In the genomic region with DNA sequence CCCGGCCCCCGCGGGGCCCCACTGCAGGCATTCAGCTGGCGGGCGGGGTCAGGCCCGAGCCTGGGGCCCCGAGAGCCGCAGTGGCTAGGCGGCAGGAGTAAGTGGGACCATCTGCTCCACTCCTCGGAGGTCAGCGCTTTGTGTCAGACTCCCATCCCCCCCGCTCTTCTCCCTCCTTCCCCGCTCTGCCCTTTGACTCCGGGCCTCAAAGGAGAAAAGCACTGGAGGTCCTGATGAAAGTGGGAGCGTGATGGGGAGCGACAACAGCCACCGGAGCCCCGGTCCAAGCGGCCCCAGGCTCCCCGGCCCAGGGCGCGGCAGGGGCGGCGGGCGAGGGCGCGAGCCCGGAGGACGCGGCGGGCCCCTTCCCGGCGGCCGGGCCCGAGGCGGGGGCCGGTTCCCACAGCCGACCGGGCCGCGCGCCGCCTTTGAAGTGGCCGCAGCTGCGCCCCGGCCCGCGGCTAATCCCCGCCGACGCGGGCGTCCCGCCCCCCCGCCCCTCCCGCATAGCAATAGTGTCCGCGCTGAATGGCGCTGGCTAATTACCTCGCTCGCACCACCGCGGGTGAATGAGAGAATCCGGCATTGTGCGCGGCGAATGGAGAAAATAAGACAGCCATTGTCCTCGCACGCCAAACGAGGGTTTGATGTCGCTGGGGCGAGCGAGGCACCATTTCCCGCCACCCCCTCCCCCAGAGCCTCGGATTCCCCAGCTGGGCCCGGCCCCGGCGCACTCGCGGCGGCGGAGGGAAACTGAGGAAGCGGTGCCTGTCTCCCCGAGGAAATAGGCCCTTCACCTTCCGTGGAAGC, we compare ENCODE assay signal across 8 cellular contexts. TPM values are rescaled to one million over a fixed set of nuclear protein-coding genes. Genes with fewer than 3 reads are reported as not detected.
DNase-seq lines count a peak whose midpoint lies in the region; ATAC-seq, FAIRE-seq and TF ChIP-seq lines count a peak whose summit lies in the region.

No MANE protein-coding gene starts in this region.

- H3K9ac ChIP-seq in HepG2 (ENCODE audit: insufficient read depth, low read depth, low read length): peak overlapping the region; percentile 67

- TF ChIP-seq CTCF in HepG2 (CRISPR knock-in tag; IDR thresholded peaks at IDR 0.05): no peak
- no peak for TF ChIP-seq CTCF in GM10266 (IDR thresholded peaks at IDR 0.05; ENCODE audit: control insufficient read depth, insufficient read depth, low read depth, missing control alignments)

- POLR2A ChIA-PET in HepG2 (lab: Yijun Ruan, JAX): interaction anchor here (0.7 to 2.4 kb wide), 7 partner anchors 12 to 55 kb away, joined by 3 to 12 read pairs (median 4); a partner anchor contains a TSS

- CTCF ChIA-PET in HepG2 (lab: Yijun Ruan, JAX; ENCODE audit: low intra/inter-chr PET ratio, low total read pairs): no interaction called here

- in situ Hi-C loops in HepG2 (cut with HindIII; ENCODE audit: extremely low pct_ligation_motif_present, low pct_unique_long_range_greater_than_20kb): no loop called here

- intact Hi-C loops in HepG2 (cut with micrococcal nuclease; ENCODE audit: unreplicated experiment): loop anchor here (2.0 kb wide), 1 partner anchor 23 kb away; a partner anchor contains a TSS

- ATAC-seq in HepG2 (peak; percentile 81), HG02642 (IDR thresholded peaks at IDR 0.05; ENCODE audit: poor library complexity, unreplicated experiment) (no peak)

- DNase-seq in NCI-H1417 (lab: John Stamatoyannopoulos, UW) (peak; percentile 8 to 67 (median 61)), NCI-H1417 treated with DMSO at 0.1 percent for 48 hours (lab: John Stamatoyannopoulos, UW) (no peak), cerebellum (ENCODE audit: low spot score) (peak; percentile 61), HepG2 (ENCODE audit: low spot score) (peak; percentile 29), substantia nigra (lab: John Stamatoyannopoulos, UW) (peak in 48 of 49 donors; percentile 24 to 87 (median 65)), GM10266 (ENCODE audit: extremely low spot score) (no peak), NCI-H1436 (lab: John Stamatoyannopoulos, UW) (no peak)

- FAIRE-seq in HepG2 (lab: Jason Lieb, UNC): no peak

- H3K79me2 ChIP-seq in HepG2 (ENCODE audit: insufficient read depth, low read length): peaks cover 40% of the 10 kb centered on the region

- H2AFZ ChIP-seq in HepG2 (ENCODE audit: low read length): no peak overlapping the region

- H3K36me3 ChIP-seq in HepG2 (replicated peaks in 1 of 2; ENCODE audit: control insufficient read depth in 1 of 2, insufficient read depth in 2 of 2, low read length in 2 of 2): peaks cover 0 to 10% of the 10 kb centered on the region in 2 experiments; a peak in 2 of 5 replicates

- TF ChIP-seq EP300 in HepG2 (IDR thresholded peaks at IDR 0.05; ENCODE audit: low read depth in 2 of 2, low read length in 2 of 2): no peak
- no peak for TF ChIP-seq EP300 in HepG2 (CRISPR knock-in tag; IDR thresholded peaks at IDR 0.05; ENCODE audit: borderline replicate concordance)

- H3K27ac ChIP-seq in HepG2 (ENCODE audit: extremely low read length, insufficient read depth, low read length) (peak overlapping the region; percentile 62), substantia nigra (ENCODE audit: low read depth, low read length, poor library complexity, severe bottlenecking) (peak overlapping the region; percentile 86)

- TF ChIP-seq POLR2A in HepG2 (IDR thresholded peaks at IDR 0.05; ENCODE audit: insufficient read depth in 1 of 2, low read depth in 2 of 2, low read length in 2 of 2): no peak

- H4K20me1 ChIP-seq in HepG2 (ENCODE audit: insufficient read depth, low read length): 0 out of 2 replicates have a peak, but pooled peaks cover 5% of the 10 kb centered on the region

- H3K27me3 ChIP-seq in HepG2 (ENCODE audit: control insufficient read depth in 1 of 2, insufficient read depth in 2 of 2, low read length in 2 of 2): no peaks in the 10 kb centered on the region

- peaks cover 21% of the 10 kb centered on the region for H3K4me1 ChIP-seq in HepG2 (ENCODE audit: insufficient read depth, low read length)

- peak overlapping the region; percentile 56 to 75 (median 57) for H3K4me3 ChIP-seq in HepG2 (replicated peaks in 1 of 3; ENCODE audit: insufficient read depth in 1 of 3, low read depth in 2 of 3, low read length in 3 of 3)

- no peak for TF ChIP-seq RAD21 in HepG2 (CRISPR knock-in tag; IDR thresholded peaks at IDR 0.05)

- WGBS in HepG2 (ENCODE audit: low lambda C conversion rate): 0% methylated on average over 9 of the region's 85 CpGs

- peak overlapping the region; percentile 86 for H3K4me2 ChIP-seq in HepG2 (ENCODE audit: low read depth, low read length)

- H3K9me3 ChIP-seq in HepG2 (ENCODE audit: low read length): peaks cover 6% of the 10 kb centered on the region; the same call in 1 of the 2 replicates

- BruUV-seq in HepG2 (replicated peaks; lab: Mats Ljungman, UMichigan): no TSS peak

RNA-seq across cellular contexts. Expression of a gene that starts 22.4 kb away (rescaled TPM):
- total RNA-seq in cerebellum (19.8 TPM), HepG2 (2016; rRNA removed; fragmentation: Illumina TruSeq; extraction: Trizol) (31.2 and 51.8 TPM in 2 replicates)
- 9.5 and 9.8 TPM in 2 replicates for total RNA-seq in HepG2 (2016; cell fraction: cytosol; rRNA removed; fragmentation: Illumina TruSeq; extraction: Trizol; ENCODE audit: low read depth)
- 29.4 and 52.8 TPM in 2 replicates for total RNA-seq in HepG2 (2016; cell fraction: insoluble cytoplasmic fraction; rRNA removed; fragmentation: Illumina TruSeq; extraction: Trizol)
- 40.5 and 40.6 TPM in 2 replicates for total RNA-seq in HepG2 (2016; cell fraction: membrane; rRNA removed; fragmentation: Illumina TruSeq; extraction: Trizol)
- total RNA-seq in HepG2 (2016; cell fraction: nucleus; rRNA removed; fragmentation: Illumina TruSeq; extraction: Trizol): 59.8 and 72.1 TPM in 2 replicates
- 30.1 and 35.7 TPM in 2 replicates for polyA plus RNA-seq in HepG2 (2011; rRNA removed)
- polyA plus RNA-seq in HepG2 (2011; cell fraction: cytosol; rRNA removed): 21.8 and 38.4 TPM in 2 replicates
- 46.7 and 64.4 TPM in 2 replicates for polyA plus RNA-seq in HepG2 (2011; cell fraction: nucleus; rRNA removed)
- 27.1 and 28.5 TPM in 2 replicates for polyA plus RNA-seq in HepG2 (2012)
- polyA plus RNA-seq in HepG2 (2016; cell fraction: cytosol; fragmentation: Illumina TruSeq; extraction: Trizol; ENCODE audit: low read depth): 14.9 and 15.4 TPM in 2 replicates
- 40.4 and 49.0 TPM in 2 replicates for polyA plus RNA-seq in HepG2 (2016; cell fraction: insoluble cytoplasmic fraction; fragmentation: Illumina TruSeq; extraction: Trizol; ENCODE audit: low read depth)
- polyA plus RNA-seq in HepG2 (2016; cell fraction: membrane; fragmentation: Illumina TruSeq; extraction: Trizol; ENCODE audit: low read depth): 39.5 and 45.0 TPM in 2 replicates
- polyA plus RNA-seq in HepG2 (2016; cell fraction: nucleus; fragmentation: Illumina TruSeq; extraction: Trizol; ENCODE audit: insufficient read depth, low read depth): 130 and 131 TPM in 2 replicates
- polyA minus RNA-seq in HepG2 (2011; rRNA and poly(A)+ RNA removed; ENCODE audit: low replicate concordance): 0.07 and 131 TPM in 2 replicates
- polyA minus RNA-seq in HepG2 (2011; cell fraction: cytosol; rRNA and poly(A)+ RNA removed): 57.3 and 61.0 TPM in 2 replicates
- 23.1 and 27.6 TPM in 2 replicates for polyA minus RNA-seq in HepG2 (2011; cell fraction: nucleus; rRNA and poly(A)+ RNA removed)

RNA-seq across cellular contexts. Expression of a gene that starts 50.9 kb away (rescaled TPM):
- total RNA-seq in cerebellum (not detected), HepG2 (2016; rRNA removed; fragmentation: Illumina TruSeq; extraction: Trizol) (417 and 1,646 TPM in 2 replicates)
- total RNA-seq in HepG2 (2016; cell fraction: cytosol; rRNA removed; fragmentation: Illumina TruSeq; extraction: Trizol; ENCODE audit: low read depth): 2,099 and 2,605 TPM in 2 replicates
- 240 and 1,608 TPM in 2 replicates for total RNA-seq in HepG2 (2016; cell fraction: insoluble cytoplasmic fraction; rRNA removed; fragmentation: Illumina TruSeq; extraction: Trizol)
- 403 and 510 TPM in 2 replicates for total RNA-seq in HepG2 (2016; cell fraction: membrane; rRNA removed; fragmentation: Illumina TruSeq; extraction: Trizol)
- total RNA-seq in HepG2 (2016; cell fraction: nucleus; rRNA removed; fragmentation: Illumina TruSeq; extraction: Trizol): 7,864 and 11,549 TPM in 2 replicates
- not detected in 2 replicates for polyA plus RNA-seq in HepG2 (2011; rRNA removed)
- not detected in 2 replicates for polyA plus RNA-seq in HepG2 (2011; cell fraction: cytosol; rRNA removed)
- under 0.01 TPM in 2 replicates for polyA plus RNA-seq in HepG2 (2011; cell fraction: nucleus; rRNA removed)
- not detected in 2 replicates for polyA plus RNA-seq in HepG2 (2012)
- 44.4 TPM in 1 of 2 replicates, not detected in the other for polyA plus RNA-seq in HepG2 (2016; cell fraction: cytosol; fragmentation: Illumina TruSeq; extraction: Trizol; ENCODE audit: low read depth)
- not detected in 2 replicates for polyA plus RNA-seq in HepG2 (2016; cell fraction: insoluble cytoplasmic fraction; fragmentation: Illumina TruSeq; extraction: Trizol; ENCODE audit: low read depth)
- not detected in 2 replicates for polyA plus RNA-seq in HepG2 (2016; cell fraction: membrane; fragmentation: Illumina TruSeq; extraction: Trizol; ENCODE audit: low read depth)
- not detected in 2 replicates for polyA plus RNA-seq in HepG2 (2016; cell fraction: nucleus; fragmentation: Illumina TruSeq; extraction: Trizol; ENCODE audit: insufficient read depth, low read depth)
- polyA minus RNA-seq in HepG2 (2011; rRNA and poly(A)+ RNA removed; ENCODE audit: low replicate concordance): under 0.01 TPM in 2 replicates
- 1,229 and 3,173 TPM in 2 replicates for polyA minus RNA-seq in HepG2 (2011; cell fraction: cytosol; rRNA and poly(A)+ RNA removed)
- polyA minus RNA-seq in HepG2 (2011; cell fraction: nucleus; rRNA and poly(A)+ RNA removed): under 0.01 TPM in 2 replicates

RNA-seq across cellular contexts. Expression of a gene that starts 59.5 kb away (rescaled TPM):
- not detected for total RNA-seq in cerebellum
- 292 and 3,645 TPM in 2 replicates for total RNA-seq in HepG2 (2016; rRNA removed; fragmentation: Illumina TruSeq; extraction: Trizol)
- total RNA-seq in HepG2 (2016; cell fraction: cytosol; rRNA removed; fragmentation: Illumina TruSeq; extraction: Trizol; ENCODE audit: low read depth): 5,468 and 5,947 TPM in 2 replicates
- total RNA-seq in HepG2 (2016; cell fraction: insoluble cytoplasmic fraction; rRNA removed; fragmentation: Illumina TruSeq; extraction: Trizol): 514 and 3,325 TPM in 2 replicates
- 1,210 and 1,231 TPM in 2 replicates for total RNA-seq in HepG2 (2016; cell fraction: membrane; rRNA removed; fragmentation: Illumina TruSeq; extraction: Trizol)
- 14,015 and 18,308 TPM in 2 replicates for total RNA-seq in HepG2 (2016; cell fraction: nucleus; rRNA removed; fragmentation: Illumina TruSeq; extraction: Trizol)
- not detected in 2 replicates for polyA plus RNA-seq in HepG2 (2011; rRNA removed)
- not detected in 2 replicates for polyA plus RNA-seq in HepG2 (2011; cell fraction: cytosol; rRNA removed)
- not detected in 2 replicates for polyA plus RNA-seq in HepG2 (2011; cell fraction: nucleus; rRNA removed)
- polyA plus RNA-seq in HepG2 (2012): not detected in 2 replicates
- polyA plus RNA-seq in HepG2 (2016; cell fraction: cytosol; fragmentation: Illumina TruSeq; extraction: Trizol; ENCODE audit: low read depth): 55.5 TPM in 1 of 2 replicates, not detected in the other
- polyA plus RNA-seq in HepG2 (2016; cell fraction: insoluble cytoplasmic fraction; fragmentation: Illumina TruSeq; extraction: Trizol; ENCODE audit: low read depth): not detected in 2 replicates
- not detected in 2 replicates for polyA plus RNA-seq in HepG2 (2016; cell fraction: membrane; fragmentation: Illumina TruSeq; extraction: Trizol; ENCODE audit: low read depth)
- polyA plus RNA-seq in HepG2 (2016; cell fraction: nucleus; fragmentation: Illumina TruSeq; extraction: Trizol; ENCODE audit: insufficient read depth, low read depth): not detected in 2 replicates
- polyA minus RNA-seq in HepG2 (2011; rRNA and poly(A)+ RNA removed; ENCODE audit: low replicate concordance): under 0.01 TPM in 2 replicates
- 527 and 1,161 TPM in 2 replicates for polyA minus RNA-seq in HepG2 (2011; cell fraction: cytosol; rRNA and poly(A)+ RNA removed)
- polyA minus RNA-seq in HepG2 (2011; cell fraction: nucleus; rRNA and poly(A)+ RNA removed): under 0.01 TPM in 2 replicates

Comparison
In these comparisons a context has a peak if more than half of its experiments do, and no peak if none do; other contexts are left out.
1. DNase-seq: peak in NCI-H1417 (3 of 3), cerebellum (single experiment), HepG2 (single experiment) and substantia nigra (48 of 49); none in NCI-H1417 treated with DMSO at 0.1 percent for 48 hours (single experiment), GM10266 (single experiment) and NCI-H1436 (single experiment).
2. RNA of a gene that starts 50.9 kb away (total RNA-seq): 240 to 11,549 TPM in HepG2; not detected in cerebellum (single experiment); every median in the first group is over 100 times any median in the second.
3. RNA of a gene that starts 59.5 kb away (total RNA-seq): 292 to 18,308 TPM in HepG2; not detected in cerebellum (single experiment); every median in the first group is over 100 times any median in the second.